ENCODE assay signal across 8 cellular contexts in the genomic region with DNA sequence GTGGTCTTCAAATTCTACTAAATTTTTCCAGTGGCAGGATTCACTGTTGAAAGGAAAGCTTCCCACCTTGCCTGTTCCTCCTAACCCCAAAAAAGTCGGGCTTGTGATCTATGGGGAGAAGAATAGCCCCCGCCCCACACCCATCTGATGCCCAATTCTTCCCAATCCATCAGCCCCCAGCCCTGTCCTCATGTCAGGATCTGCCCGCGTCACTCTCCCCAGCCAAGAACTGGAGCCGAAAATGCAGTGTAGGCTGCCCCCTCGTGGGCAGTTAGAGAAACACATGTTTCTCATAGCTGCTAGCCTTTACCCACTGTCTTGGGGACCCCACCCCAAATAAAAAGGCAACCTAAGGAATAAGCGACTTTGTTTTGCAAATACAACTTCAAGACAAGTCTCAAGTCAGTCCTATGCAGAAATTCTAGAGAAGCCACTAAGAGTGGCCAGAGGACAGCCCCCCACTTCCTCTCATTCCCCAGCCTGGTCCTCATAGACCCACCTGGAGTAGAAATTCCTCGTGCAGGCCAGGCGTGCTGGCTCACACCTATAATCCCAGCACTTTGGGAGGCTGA. TPM values are rescaled to one million over a fixed set of nuclear protein-coding genes. Genes with fewer than 3 reads are reported as not detected.
DNase-seq lines count a peak whose midpoint lies in the region; ATAC-seq and TF ChIP-seq lines count a peak whose summit lies in the region.

No MANE protein-coding gene starts in this region.

- TF ChIP-seq POLR2A in gastroesophageal sphincter (IDR thresholded peaks at IDR 0.05) (no peak), ovary (IDR thresholded peaks at IDR 0.05) (no peak)

- TF ChIP-seq CTCF in HEK293 (tag by site-specific recombination; IDR thresholded peaks at IDR 0.05) (peak; percentile 89), gastroesophageal sphincter (IDR thresholded peaks at IDR 0.05) (peak in 3 of 4 experiments; percentile 81 to 84 (median 82)), ovary (IDR thresholded peaks at IDR 0.05) (peak; percentile 65 to 79 (median 78))

- DNase-seq in COLO668 (lab: John Stamatoyannopoulos, UW; ENCODE audit: unreplicated experiment) (peak; percentile 54), OCI-M1 (lab: John Stamatoyannopoulos, UW) (peak; percentile 74), ovary (peak; percentile 50 to 69 (median 67))
- DNase-seq in activated effector memory CD4-positive, alpha-beta T cell treated with Interleukin-2 at 50 U/mL for 16 hours = peak; percentile 45

- H3K9me3 ChIP-seq in HEK293 (ENCODE audit: control insufficient read depth, insufficient read depth, low read depth, low read length) = no peaks in the 10 kb centered on the region
- H3K9me3 ChIP-seq in gastroesophageal sphincter = no peaks in the 10 kb centered on the region
- no peaks in the 10 kb centered on the region for H3K9me3 ChIP-seq in ovary

- H3K4me3 ChIP-seq in HEK293 (ENCODE audit: low read depth, low read length) (no peak overlapping the region), gastroesophageal sphincter (peak overlapping the region in 1 of 2 donors; percentile 1), ovary (no peak overlapping the region)

- H3K27ac ChIP-seq in HEK293 (ENCODE audit: extremely low read depth, low read depth, low read length) (no peak overlapping the region), gastroesophageal sphincter (no peak overlapping the region), ovary (no peak overlapping the region)

- no peak for TF ChIP-seq EP300 in gastroesophageal sphincter (IDR thresholded peaks at IDR 0.05)
- TF ChIP-seq EP300 in ovary (IDR thresholded peaks at IDR 0.05) = no peak

- 0% methylated on average over 5 to 7 of the region's 9 CpGs for WGBS in gastroesophageal sphincter (ENCODE audit: low coverage in 1 of 2), 2 donors
- WGBS in ovary, 3 donors = 1 to 3% (median 2%) methylated on average over 9 of the region's 9 CpGs

- ATAC-seq in gastroesophageal sphincter (no peak), HG02885 (IDR thresholded peaks at IDR 0.05; ENCODE audit: poor library complexity, unreplicated experiment) (no peak), HG02759 (IDR thresholded peaks at IDR 0.05; ENCODE audit: unreplicated experiment) (no peak)

- H3K36me3 ChIP-seq in HEK293 (ENCODE audit: control insufficient read depth in 2 of 2, insufficient read depth in 1 of 2, low read length in 2 of 2) = no peaks in the 10 kb centered on the region
- no peaks in the 10 kb centered on the region for H3K36me3 ChIP-seq in gastroesophageal sphincter
- no peaks in the 10 kb centered on the region for H3K36me3 ChIP-seq in ovary

- intact Hi-C loops in ovary (cut with DNase I) = loop anchor here (2.0 to 10.0 kb wide), 5 partner anchors 132 to 397 kb away; no protein-coding TSS in a partner anchor

- H3K27me3 ChIP-seq in gastroesophageal sphincter = peaks cover 34% of the 10 kb centered on the region
- H3K27me3 ChIP-seq in ovary = no peaks in the 10 kb centered on the region

- H3K4me1 ChIP-seq in HEK293 (ENCODE audit: control insufficient read depth, insufficient read depth, low read length) (no peaks in the 10 kb centered on the region), gastroesophageal sphincter (peaks cover 0 to 16% (median 4%) of the 10 kb centered on the region in 3 donors), ovary (ENCODE audit: insufficient read depth) (no peaks in the 10 kb centered on the region)

- CTCF ChIA-PET in HEK293 (lab: Yijun Ruan, JAX) = interaction anchor here (0.5 to 21.6 kb wide), 68 partner anchors 10 to 1286 kb away, joined by 3 to 800 read pairs (median 5); partner anchors contain the start of genes CPLX3, CSK, CYP1A1 and CYP1A2

- POLR2A ChIA-PET in HEK293 (lab: Yijun Ruan, JAX) = interaction anchor here (0.7 to 2.0 kb wide), 8 partner anchors 13 to 401 kb away, joined by 3 to 10 read pairs (median 4); partner anchors contain the start of genes COX5A, CSK and CYP11A1

TF ChIP-seq in HEK293, 187 proteins besides CTCF, POLR2A, EP300 and RAD21 (continues in another document):
- TF ChIP-seq ZNF513 (tag by site-specific recombination; IDR thresholded peaks at IDR 0.05) = no peak
- TF ChIP-seq KLF10 (tag by site-specific recombination; IDR thresholded peaks at IDR 0.05) = no peak
- TF ChIP-seq OSR2 (tag by site-specific recombination; IDR thresholded peaks at IDR 0.05) = no peak
- peak; percentile 89 for TF ChIP-seq ZNF654 (tag by site-specific recombination; IDR thresholded peaks at IDR 0.05; ENCODE audit: low read depth)
- no peak for TF ChIP-seq ZBTB7A (tag by site-specific recombination; IDR thresholded peaks at IDR 0.05; ENCODE audit: low read depth)
- TF ChIP-seq ZSCAN16 (tag by site-specific recombination; IDR thresholded peaks at IDR 0.05) = no peak
- no peak; the same call in 1 of the 2 replicates for TF ChIP-seq KLF7 (tag by site-specific recombination; IDR thresholded peaks at IDR 0.05; ENCODE audit: borderline replicate concordance)
- no peak for TF ChIP-seq ZNF157 (tag by site-specific recombination; IDR thresholded peaks at IDR 0.05)
- no peak for TF ChIP-seq ZNF600 (tag by site-specific recombination; IDR thresholded peaks at IDR 0.05)
- no peak for TF ChIP-seq ZNF785 (tag by site-specific recombination; IDR thresholded peaks at IDR 0.05)
- TF ChIP-seq, protein P1, sequence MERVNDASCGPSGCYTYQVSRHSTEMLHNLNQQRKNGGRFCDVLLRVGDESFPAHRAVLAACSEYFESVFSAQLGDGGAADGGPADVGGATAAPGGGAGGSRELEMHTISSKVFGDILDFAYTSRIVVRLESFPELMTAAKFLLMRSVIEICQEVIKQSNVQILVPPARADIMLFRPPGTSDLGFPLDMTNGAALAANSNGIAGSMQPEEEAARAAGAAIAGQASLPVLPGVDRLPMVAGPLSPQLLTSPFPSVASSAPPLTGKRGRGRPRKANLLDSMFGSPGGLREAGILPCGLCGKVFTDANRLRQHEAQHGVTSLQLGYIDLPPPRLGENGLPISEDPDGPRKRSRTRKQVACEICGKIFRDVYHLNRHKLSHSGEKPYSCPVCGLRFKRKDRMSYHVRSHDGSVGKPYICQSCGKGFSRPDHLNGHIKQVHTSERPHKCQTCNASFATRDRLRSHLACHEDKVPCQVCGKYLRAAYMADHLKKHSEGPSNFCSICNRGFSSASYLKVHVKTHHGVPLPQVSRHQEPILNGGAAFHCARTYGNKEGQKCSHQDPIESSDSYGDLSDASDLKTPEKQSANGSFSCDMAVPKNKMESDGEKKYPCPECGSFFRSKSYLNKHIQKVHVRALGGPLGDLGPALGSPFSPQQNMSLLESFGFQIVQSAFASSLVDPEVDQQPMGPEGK (tag by site-specific recombination; IDR thresholded peaks at IDR 0.05) = peak; percentile 90
- no peak for TF ChIP-seq GLI4 (tag by site-specific recombination; IDR thresholded peaks at IDR 0.05)
- TF ChIP-seq ZNF544 (tag by site-specific recombination; IDR thresholded peaks at IDR 0.05) = no peak
- no peak for TF ChIP-seq ZNF302 (tag by site-specific recombination; IDR thresholded peaks at IDR 0.05; ENCODE audit: low read depth)
- peak; percentile 36; the same call in 1 of the 2 replicates for TF ChIP-seq GLIS2 (tag by site-specific recombination; IDR thresholded peaks at IDR 0.05)
- TF ChIP-seq SCRT2 (tag by site-specific recombination; IDR thresholded peaks at IDR 0.05) = no peak
- TF ChIP-seq ZSCAN23 (tag by site-specific recombination; IDR thresholded peaks at IDR 0.05) = no peak
- TF ChIP-seq ZNF623 (tag by site-specific recombination; IDR thresholded peaks at IDR 0.05) = no peak
- no peak for TF ChIP-seq ZNF488 (tag by site-specific recombination; IDR thresholded peaks at IDR 0.05)
- no peak for TF ChIP-seq RBAK (tag by site-specific recombination; IDR thresholded peaks at IDR 0.05)
- no peak for TF ChIP-seq ZNF571 (tag by site-specific recombination; IDR thresholded peaks at IDR 0.05)
- TF ChIP-seq ZNF404 (tag by site-specific recombination; IDR thresholded peaks at IDR 0.05) = no peak
- no peak for TF ChIP-seq ZNF391 (tag by site-specific recombination; IDR thresholded peaks at IDR 0.05; ENCODE audit: borderline replicate concordance, low read depth)

RNA-seq across cellular contexts. Expression of gene CSK, which starts 13.0 kb away (rescaled TPM):
- total RNA-seq in gastroesophageal sphincter (10 to 100 TPM in 3 of 4 donors, 1 to 10 TPM in 1; 8.4 to 23.1 (median 18.2) TPM), ovary (10 to 100 TPM; 10.7 to 49.6 (median 42.1) TPM)
- 10 to 100 TPM in 1 of 2 donors, 1 to 10 TPM in 1; 9.2 to 21.6 TPM for polyA plus RNA-seq in ovary

RNA-seq across cellular contexts. Expression of gene CYP1A2, which starts 20.2 kb away (rescaled TPM):
- not detected for total RNA-seq in gastroesophageal sphincter
- under 1 TPM in 1 of 7 donors, not detected in 6; 0.23 TPM for total RNA-seq in ovary
- polyA plus RNA-seq in ovary = not detected

RNA-seq across cellular contexts. Expression of gene CYP1A1, which starts 43.5 kb away (rescaled TPM):
- 1 to 10 TPM in 1 of 4 donors, under 1 TPM in 1, not detected in 2; 0.47 to 2.2 TPM for total RNA-seq in gastroesophageal sphincter
- 1 to 10 TPM in 1 of 7 donors, under 1 TPM in 1, not detected in 5; 0.10 to 1.6 TPM for total RNA-seq in ovary
- polyA plus RNA-seq in ovary = under 1 TPM in 1 of 2 donors, not detected in 1; 0.96 TPM

RNA-seq across cellular contexts. Expression of gene LMAN1L, which starts 43.8 kb away (rescaled TPM):
- total RNA-seq in gastroesophageal sphincter (under 1 TPM in 1 of 4 donors, not detected in 3; 0.27 TPM), ovary (not detected)
- polyA plus RNA-seq in ovary = not detected

RNA-seq across cellular contexts. Expression of gene CPLX3, which starts 57.6 kb away (rescaled TPM):
- total RNA-seq in gastroesophageal sphincter = not detected
- total RNA-seq in ovary = not detected
- polyA plus RNA-seq in ovary = not detected
